ENCODE assay signal across 1 cellular context in the genomic region with DNA sequence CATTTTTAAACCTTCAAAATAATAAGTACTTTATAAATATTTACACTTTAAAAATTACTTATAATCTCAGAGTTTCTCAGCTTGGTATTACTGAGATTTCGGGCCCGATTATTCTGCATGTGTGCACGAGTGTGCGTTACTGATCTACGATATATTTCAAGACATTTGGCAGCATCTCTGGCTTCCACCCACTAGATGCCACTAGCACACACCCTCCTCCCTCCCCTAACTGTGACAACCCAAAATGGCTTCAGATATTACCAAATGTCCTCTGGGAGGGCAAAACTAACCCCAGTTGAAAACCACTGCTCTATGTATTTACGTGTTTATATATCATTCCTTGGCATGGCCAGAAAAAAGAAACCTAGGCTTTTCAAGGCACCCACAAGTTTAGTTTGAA.
TF ChIP-seq lines count a peak whose summit lies in the region.

No MANE protein-coding gene starts in this region.

TF ChIP-seq in GM23338, 12 proteins besides CTCF, POLR2A, EP300 and RAD21 (continued from another document):
- TF ChIP-seq EZH2phosphoT487 (IDR thresholded peaks at IDR 0.05; ENCODE audit: unreplicated experiment) (no peak), JUNB (IDR thresholded peaks at IDR 0.05; ENCODE audit: unreplicated experiment) (no peak), STAT1 (IDR thresholded peaks at IDR 0.05; ENCODE audit: unreplicated experiment) (no peak), ZNF331 (CRISPR knock-in tag; IDR thresholded peaks at IDR 0.05; ENCODE audit: low read depth) (no peak), ZNF114 (CRISPR knock-in tag; IDR thresholded peaks at IDR 0.05) (no peak)
- TF ChIP-seq, protein P1, sequence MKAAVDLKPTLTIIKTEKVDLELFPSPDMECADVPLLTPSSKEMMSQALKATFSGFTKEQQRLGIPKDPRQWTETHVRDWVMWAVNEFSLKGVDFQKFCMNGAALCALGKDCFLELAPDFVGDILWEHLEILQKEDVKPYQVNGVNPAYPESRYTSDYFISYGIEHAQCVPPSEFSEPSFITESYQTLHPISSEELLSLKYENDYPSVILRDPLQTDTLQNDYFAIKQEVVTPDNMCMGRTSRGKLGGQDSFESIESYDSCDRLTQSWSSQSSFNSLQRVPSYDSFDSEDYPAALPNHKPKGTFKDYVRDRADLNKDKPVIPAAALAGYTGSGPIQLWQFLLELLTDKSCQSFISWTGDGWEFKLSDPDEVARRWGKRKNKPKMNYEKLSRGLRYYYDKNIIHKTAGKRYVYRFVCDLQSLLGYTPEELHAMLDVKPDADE (IDR thresholded peaks at IDR 0.05), result no peak
